ENCODE assay signal across 1 cellular context in genomic region chr18:75854808-75855207, GRCh38.
TF ChIP-seq lines count a peak whose summit lies in the region.

No MANE protein-coding gene starts in this region.

TF ChIP-seq in GM23338, 12 proteins besides CTCF, POLR2A, EP300 and RAD21 (continued from another document):
- TF ChIP-seq ZNF462 (CRISPR knock-in tag; IDR thresholded peaks at IDR 0.05) (no peak), EZH2phosphoT487 (IDR thresholded peaks at IDR 0.05; ENCODE audit: unreplicated experiment) (no peak), NANOG (IDR thresholded peaks at IDR 0.05; ENCODE audit: borderline replicate concordance) (no peak)
